2 cellular contexts compared by ENCODE assay signal in genomic region chr10:103610921-103611511, GRCh38.
TF ChIP-seq lines count a peak whose summit lies in the region.

No MANE protein-coding gene starts in this region.

TF ChIP-seq in SK-N-SH, 30 proteins besides CTCF, POLR2A, EP300 and RAD21 (continued from another document):
- peak; percentile 28; the same call in 1 of the 2 replicates for TF ChIP-seq GATA2 (CRISPR knock-in tag; IDR thresholded peaks at IDR 0.05)

TF ChIP-seq in SK-N-SH treated with all-trans-retinoic acid at 6 μM for 48 hours, 23 proteins besides CTCF, POLR2A, EP300 and RAD21 (continued from another document):
- TF ChIP-seq POU6F1 (CRISPR knock-in tag; IDR thresholded peaks at IDR 0.05; ENCODE audit: borderline replicate concordance, low read depth) (no peak), CREB5 (CRISPR knock-in tag; IDR thresholded peaks at IDR 0.05; ENCODE audit: low read depth) (no peak), GLIS3 (CRISPR knock-in tag; IDR thresholded peaks at IDR 0.05) (no peak), CSDC2 (CRISPR knock-in tag; IDR thresholded peaks at IDR 0.05) (no peak)
